Comparison of ENCODE assay signal across 8 cellular contexts in the genomic region with DNA sequence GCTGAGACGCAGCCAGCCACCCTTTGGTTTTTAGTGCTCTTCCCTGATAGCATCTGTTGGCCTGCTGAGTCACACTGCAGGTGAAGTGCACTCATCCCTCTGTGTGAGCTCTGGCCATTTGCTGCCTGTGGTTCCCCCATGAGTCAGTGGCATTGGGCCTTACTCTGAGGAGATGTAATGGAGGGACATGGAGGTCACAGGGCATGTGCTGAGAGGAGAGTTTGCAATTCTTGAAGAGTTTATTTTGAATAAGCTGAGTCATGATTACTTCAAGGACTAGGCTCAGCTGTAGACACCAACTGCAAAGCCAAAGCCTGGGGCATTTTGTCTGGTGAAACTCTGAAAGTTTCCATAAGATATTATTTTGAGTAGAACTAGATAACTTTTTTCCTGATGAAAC.
A peak's percentile ranks its signal among the peaks of the same experiment; 100 is the strongest.
DNase-seq lines count a peak whose midpoint lies in the region; ATAC-seq and TF ChIP-seq lines count a peak whose summit lies in the region.
"Not testable (repeated sequence)": the region's sequence is repeated elsewhere in the genome, so short reads cannot be mapped to it uniquely, and the experiment has no call there.

No MANE protein-coding gene starts in this region.

- TF ChIP-seq CTCF in DND-41 (IDR thresholded peaks at IDR 0.05; ENCODE audit: borderline replicate concordance, extremely low read depth, low read length, poor library complexity, severe bottlenecking); OCI-LY3 (IDR thresholded peaks at IDR 0.05; ENCODE audit: low read depth, low read length); mammary epithelial cell (conservative IDR thresholded peaks at IDR 0.05 in 1 of 2, IDR thresholded peaks at IDR 0.05 in 1 of 2; ENCODE audit: extremely low read depth in 1 of 2, insufficient read depth in 1 of 2, low read depth in 1 of 2, low read length in 2 of 2); fibroblast of the aortic adventitia (IDR thresholded peaks at IDR 0.05; ENCODE audit: insufficient read depth, low read length); mucosa of descending colon (IDR thresholded peaks at IDR 0.05): not testable (repeated sequence)

- in situ Hi-C loops in mammary epithelial cell (cut with MboI; ENCODE audit: low sequenced_read_pairs in 2 of 2), result not testable (repeated sequence)

- H3K9me3 Mint-ChIP-seq in stimulated activated naive B cell treated with anti-CD40 and anti-IgM and Interleukin-4, amounts not matched to agents 10 μg/mL and 1 μg/mL and 100 μg/mL, for 72 hours, result not testable (repeated sequence)

- H3K4me3 ChIP-seq in DND-41 (ENCODE audit: low read depth in 1 of 2, low read length in 2 of 2); OCI-LY3 (ENCODE audit: low read length); mammary epithelial cell (replicated peaks in 1 of 3; ENCODE audit: insufficient read depth in 1 of 3, low read depth in 2 of 3, low read length in 3 of 3); fibroblast of the aortic adventitia (ENCODE audit: low read depth, low read length); mucosa of descending colon: not testable (repeated sequence)

- not testable (repeated sequence) for H3K4me3 Mint-ChIP-seq in stimulated activated naive B cell treated with anti-CD40 and anti-IgM and Interleukin-4, amounts not matched to agents 10 μg/mL and 1 μg/mL and 100 μg/mL, for 72 hours

- peak; percentile 68 for ATAC-seq in DND-41 (ENCODE audit: insufficient read depth, low read depth)
- ATAC-seq in mucosa of descending colon, result peak; percentile 55
- peak; percentile 68 to 70 for ATAC-seq in stimulated activated naive B cell treated with anti-CD40 and anti-IgM and Interleukin-4, amounts not matched to agents 10 μg/mL and 1 μg/mL and 100 μg/mL, for 72 hours (replicated peaks)

- not testable (repeated sequence) for H3K4me2 ChIP-seq in DND-41 (ENCODE audit: insufficient read depth, low read length); OCI-LY3 (ENCODE audit: low read length); mammary epithelial cell (ENCODE audit: insufficient read depth, low read depth, low read length)

- not testable (repeated sequence) for H3K9ac ChIP-seq in DND-41 (ENCODE audit: low read depth, low read length); OCI-LY3 (ENCODE audit: low read length); mammary epithelial cell (ENCODE audit: insufficient read depth, low read length)

- not testable (repeated sequence) for H3K36me3 ChIP-seq in DND-41 (ENCODE audit: insufficient read depth, low read length); OCI-LY3 (replicated peaks; ENCODE audit: low read depth, low read length); mammary epithelial cell (ENCODE audit: insufficient read depth, low read length); mucosa of descending colon (ENCODE audit: low read depth)

- not testable (repeated sequence) for H3K4me1 Mint-ChIP-seq in stimulated activated naive B cell treated with anti-CD40 and anti-IgM and Interleukin-4, amounts not matched to agents 10 μg/mL and 1 μg/mL and 100 μg/mL, for 72 hours

- dilution Hi-C loops in mammary epithelial cell (cut with HindIII; ENCODE audit: low sequenced_read_pairs), result not testable (repeated sequence)

- not testable (repeated sequence) for H3K79me2 ChIP-seq in DND-41 (ENCODE audit: insufficient read depth, low read length); OCI-LY3 (ENCODE audit: low read length); mammary epithelial cell (ENCODE audit: insufficient read depth, low read length)

- H3K36me3 Mint-ChIP-seq in stimulated activated naive B cell treated with anti-CD40 and anti-IgM and Interleukin-4, amounts not matched to agents 10 μg/mL and 1 μg/mL and 100 μg/mL, for 72 hours, result not testable (repeated sequence)

- CTCF ChIA-PET in mammary epithelial cell (lab: Charles Lee; ENCODE audit: low non-redundant PET), result not testable (repeated sequence)

- H3K27me3 Mint-ChIP-seq in stimulated activated naive B cell treated with anti-CD40 and anti-IgM and Interleukin-4, amounts not matched to agents 10 μg/mL and 1 μg/mL and 100 μg/mL, for 72 hours, result not testable (repeated sequence)

- H3K9me3 ChIP-seq in DND-41 (ENCODE audit: insufficient read depth, low read length, severe bottlenecking); OCI-LY3 (ENCODE audit: insufficient read depth, low read length); mammary epithelial cell (replicated peaks; ENCODE audit: insufficient read depth, low read length); mucosa of descending colon: not testable (repeated sequence)

- DNase-seq in DND-41; mucosa of descending colon; stimulated activated naive B cell treated with anti-CD40 and anti-IgM and Interleukin-4, amounts not matched to agents 10 μg/mL and 1 μg/mL and 100 μg/mL, for 72 hours: not testable (repeated sequence)
- DNase-seq in HK-2 (ENCODE audit: unreplicated experiment), result peak; percentile 25
- peak; percentile 40 for DNase-seq in activated CD4-positive, alpha-beta T cell treated with anti-CD3 and anti-CD28 coated beads for 48 hours
- peak; percentile 89 for DNase-seq in mammary epithelial cell
- DNase-seq in fibroblast of the aortic adventitia (ENCODE audit: low read depth), result peak; percentile 85

- not testable (repeated sequence) for H3K27ac ChIP-seq in DND-41 (ENCODE audit: low read length); mammary epithelial cell (ENCODE audit: insufficient read depth, low read depth, low read length)
- peak overlapping the region; percentile 55; the same call in 1 of the 2 replicates for H3K27ac ChIP-seq in OCI-LY3 (ENCODE audit: low read length)

- H3K27ac Mint-ChIP-seq in stimulated activated naive B cell treated with anti-CD40 and anti-IgM and Interleukin-4, amounts not matched to agents 10 μg/mL and 1 μg/mL and 100 μg/mL, for 72 hours, result not testable (repeated sequence)

- intact Hi-C loops in mammary epithelial cell (cut with micrococcal nuclease); mucosa of descending colon (cut with DNase I, micrococcal nuclease): not testable (repeated sequence)

- not testable (repeated sequence) for H3K27me3 ChIP-seq in DND-41 (ENCODE audit: insufficient read depth, low read length, poor library complexity); OCI-LY3 (ENCODE audit: low read depth, low read length); mammary epithelial cell (ENCODE audit: insufficient read depth, low read length)

- BruUV-seq in mammary epithelial cell (replicated peaks; lab: Mats Ljungman, UMichigan), result not testable (repeated sequence)

- not testable (repeated sequence) for H2AFZ ChIP-seq in DND-41 (ENCODE audit: low read depth, low read length); OCI-LY3 (ENCODE audit: low read depth, low read length); mammary epithelial cell (ENCODE audit: low read depth, low read length)

- H4K20me1 ChIP-seq in DND-41 (ENCODE audit: insufficient read depth, low read length); OCI-LY3 (ENCODE audit: insufficient read depth, low read length); mammary epithelial cell (ENCODE audit: insufficient read depth, low read length): not testable (repeated sequence)

- not testable (repeated sequence) for H3K4me1 ChIP-seq in DND-41 (ENCODE audit: insufficient read depth, low read length); mammary epithelial cell (ENCODE audit: insufficient read depth, low read length); mucosa of descending colon (ENCODE audit: low read depth)
- peaks cover 19% of the 10 kb centered on the region for H3K4me1 ChIP-seq in OCI-LY3 (ENCODE audit: low read length)

- WGBS in mammary epithelial cell (ENCODE audit: low coverage, missing lambda C conversion rate), result no CpG with 5 or more reads among the region's 1 CpG
